ENCODE assay signal across 11 cellular contexts in the genomic region with DNA sequence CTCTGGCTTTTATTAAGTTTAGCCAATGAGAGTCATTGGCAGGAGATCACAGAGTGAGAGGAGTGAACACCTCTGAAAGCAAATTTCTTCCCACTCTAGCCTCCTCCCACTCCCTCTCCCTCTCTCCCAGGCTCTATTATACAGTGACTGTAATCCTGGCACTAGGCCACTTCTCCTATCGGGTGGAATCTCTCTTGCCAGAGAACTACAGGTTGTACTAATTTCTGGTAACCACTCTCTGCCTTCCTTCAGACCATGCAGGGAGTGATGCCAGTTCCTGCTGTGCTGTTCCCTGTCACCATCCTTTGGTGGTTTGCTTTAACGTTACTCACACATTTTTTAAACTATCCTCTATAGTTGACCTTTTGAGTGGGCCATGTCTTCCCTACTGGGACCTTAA.
DNase-seq lines count a peak whose midpoint lies in the region; ATAC-seq and TF ChIP-seq lines count a peak whose summit lies in the region.
"Had no signal": no experiment of that assay in that cellular context is flagged by ENCODE, and none has a peak within 500 bp of the region (broad histone marks: within the 10 kb centered on the region; RNA-seq: fewer than 3 reads in every experiment).

No MANE protein-coding gene starts in this region.

- H2AFZ ChIP-seq in smooth muscle cell (ENCODE audit: low read depth), result no peak overlapping the region

- H3K4me1 ChIP-seq in smooth muscle cell (ENCODE audit: low read depth), result peaks cover 21% of the 10 kb centered on the region

- H3K27ac ChIP-seq in smooth muscle cell (ENCODE audit: low read depth), result peak overlapping the region; percentile 87
- H3K27ac ChIP-seq: right atrium auricular region, tibial nerve had no signal

- no peaks in the 10 kb centered on the region for H4K20me1 ChIP-seq in smooth muscle cell (ENCODE audit: low read depth)

- no peaks in the 10 kb centered on the region for H3K27me3 ChIP-seq in smooth muscle cell (ENCODE audit: low read depth)
- H3K27me3 ChIP-seq: right atrium auricular region, tibial nerve had no signal

- TF ChIP-seq CTCF in smooth muscle cell (IDR thresholded peaks at IDR 0.05; ENCODE audit: borderline replicate concordance, insufficient read depth, poor library complexity, severe bottlenecking), result no peak

- no peaks in the 10 kb centered on the region for H3K79me2 ChIP-seq in smooth muscle cell (ENCODE audit: low read depth)

- DNase-seq in NCI-H2171 treated with DMSO at 0.1 percent for 48 hours (lab: John Stamatoyannopoulos, UW) (peak; percentile 6), NCI-H2171 (lab: John Stamatoyannopoulos, UW) (no peak), NCI-H2196 (lab: John Stamatoyannopoulos, UW; ENCODE audit: unreplicated experiment) (peak; percentile 64), dedifferentiated amniotic fluid mesenchymal stem cell (ENCODE audit: extremely low spot score) (peak; percentile 31), smooth muscle cell (lab: John Stamatoyannopoulos, UW; ENCODE audit: unreplicated experiment) (no peak), RPMI8226 (no peak)
- DNase-seq: ACHN had no signal

- no peak overlapping the region for H3K9ac ChIP-seq in smooth muscle cell (ENCODE audit: low read depth)

- ATAC-seq in HG03135 (IDR thresholded peaks at IDR 0.05; ENCODE audit: unreplicated experiment) (no peak), GM21381 (IDR thresholded peaks at IDR 0.05; ENCODE audit: unreplicated experiment) (no peak)

- no peaks in the 10 kb centered on the region for H3K9me3 ChIP-seq in smooth muscle cell (replicated peaks; ENCODE audit: low read depth)
- H3K9me3 ChIP-seq: right atrium auricular region, tibial nerve had no signal

- peak overlapping the region; percentile 27 for H3K4me2 ChIP-seq in smooth muscle cell

- H3F3A ChIP-seq in smooth muscle cell (ENCODE audit: low read depth), result peaks cover 9% of the 10 kb centered on the region

- no peak overlapping the region for H3K4me3 ChIP-seq in smooth muscle cell
- H3K4me3 ChIP-seq: right atrium auricular region, tibial nerve had no signal

- 27% methylated on average over 2 of the region's 2 CpGs for WGBS in smooth muscle cell (ENCODE audit: low lambda C conversion rate)

- H3K36me3 ChIP-seq in smooth muscle cell (ENCODE audit: low read depth), result no peaks in the 10 kb centered on the region
- H3K36me3 ChIP-seq: right atrium auricular region had no signal

Comparison
In these comparisons a context has a peak if more than half of its experiments do, and no peak if none do; other contexts are left out.
1. DNase-seq: peak in NCI-H2171 treated with DMSO at 0.1 percent for 48 hours (single experiment), NCI-H2196 (single experiment) and dedifferentiated amniotic fluid mesenchymal stem cell (single experiment); none in NCI-H2171 (single experiment), smooth muscle cell (single experiment) and RPMI8226 (single experiment).